32 cellular contexts compared by ENCODE assay signal in genomic region chr17:73320601-73321264, GRCh38. TPM values are rescaled to one million over a fixed set of nuclear protein-coding genes. Genes with fewer than 3 reads are reported as not detected.
A peak's percentile ranks its signal among the peaks of the same experiment; 100 is the strongest.
DNase-seq lines count a peak whose midpoint lies in the region; ATAC-seq and TF ChIP-seq lines count a peak whose summit lies in the region.
"Had no signal": no experiment of that assay in that cellular context is flagged by ENCODE, and none has a peak within 500 bp of the region (broad histone marks: within the 10 kb centered on the region; RNA-seq: fewer than 3 reads in every experiment).

No MANE protein-coding gene starts in this region.

- H3K27me3 ChIP-seq in aorta (ENCODE audit: control insufficient read depth in 1 of 2, insufficient read depth in 2 of 2, low read length in 1 of 2): no peaks in the 10 kb centered on the region
- H3K27me3 ChIP-seq: ascending aorta, dorsolateral prefrontal cortex, pancreas had no signal

- POLR2A ChIA-PET in HEK293 (lab: Yijun Ruan, JAX): no interaction called here

- no peaks in the 10 kb centered on the region for H3K36me3 Mint-ChIP-seq in brain
- H3K36me3 Mint-ChIP-seq in mesothelial cell of epicardium: no peaks in the 10 kb centered on the region
- H3K36me3 Mint-ChIP-seq: activated CD4-positive, alpha-beta memory T cell treated with anti-CD3 and anti-CD28 coated beads for 36 hours; activated naive CD4-positive, alpha-beta T cell treated with anti-CD3 and anti-CD28 coated beads, Interleukin-2, amount 50 U/mL, for 24 hours; type B pancreatic cell had no signal

- H3K27me3 Mint-ChIP-seq in brain: peaks cover 9% of the 10 kb centered on the region
- no peaks in the 10 kb centered on the region for H3K27me3 Mint-ChIP-seq in mesothelial cell of epicardium (ENCODE audit: low read depth)
- H3K27me3 Mint-ChIP-seq: activated naive CD4-positive, alpha-beta T cell treated with anti-CD3 and anti-CD28 coated beads, Interleukin-2, amount 50 U/mL, for 24 hours had no signal

- DNase-seq in NCI-H69 (lab: John Stamatoyannopoulos, UW): peak; percentile 78
- DNase-seq in mesothelial cell of epicardium (ENCODE audit: low spot score in 2 of 2, unreplicated experiment in 2 of 2): no peak
- DNase-seq in aorta: no peak
- no peak for DNase-seq in SIG-M5 (lab: John Stamatoyannopoulos, UW)
- DNase-seq: activated CD4-positive, alpha-beta memory T cell treated with anti-CD3 and anti-CD28 coated beads for 36 hours; activated CD8-positive, alpha-beta memory T cell treated with anti-CD3 and anti-CD28 coated beads, Interleukin-2, amount 50 U/mL, for 4 hours; DND-41; dorsolateral prefrontal cortex; glutamatergic neuron; lower lobe of right lung; NCI-H1436; NCI-H510A; nephron progenitor cell; NK-92 treated with Interleukin-12 subunit alpha and Interleukin-12 subunit beta, amount 100 ng/mL, for 24 hours; pancreas; PC-9; spleen; stimulated activated CD4-positive, alpha-beta T cell treated with anti-CD3 and anti-CD28 coated beads, Interleukin-4, amount 100 ng/mL, for 1 hour; substantia nigra; T-helper 1 cell had no signal

- H3K4me1 ChIP-seq in HEK293 (ENCODE audit: control insufficient read depth, insufficient read depth, low read length) (no peaks in the 10 kb centered on the region), aorta (ENCODE audit: control insufficient read depth in 1 of 2, insufficient read depth in 2 of 2, low read length in 2 of 2) (no peaks in the 10 kb centered on the region)
- H3K4me1 ChIP-seq: ascending aorta, lower lobe of right lung had no signal

- H3K9me3 Mint-ChIP-seq in brain (peaks cover 0 to 7% (median 3%) of the 10 kb centered on the region in 5 experiments), mesothelial cell of epicardium (no peaks in the 10 kb centered on the region)
- H3K9me3 Mint-ChIP-seq: activated naive CD4-positive, alpha-beta T cell treated with anti-CD3 and anti-CD28 coated beads, Interleukin-2, amount 50 U/mL, for 24 hours; central memory CD8-positive, alpha-beta T cell; nephron progenitor cell; type B pancreatic cell had no signal

- no peak for TF ChIP-seq CTCF in HEK293 (tag by site-specific recombination; IDR thresholded peaks at IDR 0.05)
- no peak for TF ChIP-seq CTCF in brain (conservative IDR thresholded peaks at IDR 0.05)
- no peak for TF ChIP-seq CTCF in mesothelial cell of epicardium (IDR thresholded peaks at IDR 0.05; ENCODE audit: unreplicated experiment)

- CTCF ChIA-PET in HEK293 (lab: Yijun Ruan, JAX): interaction anchor here (0.5 to 1.3 kb wide), 6 partner anchors 10 to 764 kb away, joined by 3 to 4 read pairs (median 3); no protein-coding TSS in a partner anchor

- H3K4me3 Mint-ChIP-seq in brain (peak overlapping the region in 2 of 5 experiments; percentile 19 to 31), mesothelial cell of epicardium (no peak overlapping the region)
- H3K4me3 Mint-ChIP-seq: activated CD4-positive, alpha-beta memory T cell treated with anti-CD3 and anti-CD28 coated beads for 36 hours; activated naive CD4-positive, alpha-beta T cell treated with anti-CD3 and anti-CD28 coated beads, Interleukin-2, amount 50 U/mL, for 24 hours; central memory CD8-positive, alpha-beta T cell; nephron progenitor cell; type B pancreatic cell had no signal

- H3K4me1 Mint-ChIP-seq in brain (peaks cover 72% of the 10 kb centered on the region), mesothelial cell of epicardium (peaks cover 72% of the 10 kb centered on the region)
- H3K4me1 Mint-ChIP-seq: activated naive CD4-positive, alpha-beta T cell treated with anti-CD3 and anti-CD28 coated beads, Interleukin-2, amount 50 U/mL, for 24 hours; central memory CD8-positive, alpha-beta T cell had no signal

- no peak for ATAC-seq in aorta (ENCODE audit: low FRiP score)
- ATAC-seq in HG02588 (IDR thresholded peaks at IDR 0.05; ENCODE audit: unreplicated experiment): no peak
- ATAC-seq: activated CD4-positive, CD25-positive, alpha-beta regulatory T cell treated with anti-CD3 and anti-CD28 coated beads, Interleukin-2, amount 50 U/mL, for 24 hours; HCT116; lower lobe of right lung had no signal

- H3K9me3 ChIP-seq in HEK293 (ENCODE audit: control insufficient read depth, insufficient read depth, low read depth, low read length) (no peaks in the 10 kb centered on the region), aorta (ENCODE audit: control insufficient read depth, low read length) (peaks cover 2% of the 10 kb centered on the region)
- H3K9me3 ChIP-seq: ascending aorta, lower lobe of right lung, pancreas had no signal

- no peak overlapping the region for H3K27ac ChIP-seq in HEK293 (ENCODE audit: extremely low read depth, low read depth, low read length)
- no peak overlapping the region for H3K27ac ChIP-seq in aorta (ENCODE audit: low read depth in 1 of 2, low read length in 2 of 2)
- H3K27ac ChIP-seq: ascending aorta, C4-2B, dorsolateral prefrontal cortex, lower lobe of right lung, pancreas, PC-9, spleen had no signal

- no peak overlapping the region for H3K4me3 ChIP-seq in HEK293 (ENCODE audit: low read depth, low read length)
- no peak overlapping the region for H3K4me3 ChIP-seq in aorta (ENCODE audit: low read length in 2 of 2)
- H3K4me3 ChIP-seq: ascending aorta, dorsolateral prefrontal cortex, lower lobe of right lung, pancreas, PC-9, spleen had no signal

- WGBS in aorta, 2 donors: 82 to 84% methylated on average over 6 of the region's 6 CpGs

- H3K36me3 ChIP-seq in HEK293 (ENCODE audit: control insufficient read depth in 2 of 2, insufficient read depth in 1 of 2, low read length in 2 of 2) (no peaks in the 10 kb centered on the region), aorta (ENCODE audit: control insufficient read depth in 1 of 2, insufficient read depth in 2 of 2, low read length in 1 of 2) (no peaks in the 10 kb centered on the region)
- H3K36me3 ChIP-seq: ascending aorta, lower lobe of right lung, pancreas, spleen had no signal

- H3K27ac Mint-ChIP-seq in brain (peak overlapping the region in 4 of 5 experiments; percentile 27 to 92 (median 78)), mesothelial cell of epicardium (peak overlapping the region; percentile 84)
- H3K27ac Mint-ChIP-seq: activated CD4-positive, alpha-beta memory T cell treated with anti-CD3 and anti-CD28 coated beads for 36 hours; activated naive CD4-positive, alpha-beta T cell treated with anti-CD3 and anti-CD28 coated beads, Interleukin-2, amount 50 U/mL, for 24 hours; nephron progenitor cell; type B pancreatic cell had no signal

- intact Hi-C loops in aorta (cut with DNase I): no loop called here

TF ChIP-seq in HEK293, 187 proteins besides CTCF, POLR2A, EP300 and RAD21:
- TF ChIP-seq ZNF239 (tag by site-specific recombination; IDR thresholded peaks at IDR 0.05) (no peak), PRDM1 (tag by site-specific recombination; IDR thresholded peaks at IDR 0.05) (0 out of 2 replicates have a peak, but pooled peaks have one; percentile 14)

RNA-seq across cellular contexts. Expression of gene CDC42EP4, which starts 8.9 kb away (rescaled TPM):
- polyA plus RNA-seq in brain (ENCODE audit: insufficient read depth, low read depth, low replicate concordance) (110 TPM), aorta (10 to 100 TPM; 23.6 to 23.8 TPM)
- total RNA-seq in mesothelial cell of epicardium (68.4 to 71.3 TPM (median 70.3 TPM) in 3 replicates), aorta (10 to 100 TPM; 62.8 to 73.7 TPM)

RNA-seq across cellular contexts. Expression of gene CPSF4L, which starts 59.1 kb away (rescaled TPM):
- polyA plus RNA-seq in brain (ENCODE audit: insufficient read depth, low read depth, low replicate concordance) (not detected), aorta (not detected)
- total RNA-seq in mesothelial cell of epicardium (0.40 TPM in 1 of 3 replicates, not detected in the others), aorta (under 1 TPM in 1 of 2 donors, not detected in 1; 0.81 TPM)
- total RNA-seq: activated CD4-positive, alpha-beta memory T cell treated with anti-CD3 and anti-CD28 coated beads for 36 hours; ascending aorta; lower lobe of right lung; mucosa of gallbladder; spleen had no signal
- polyA plus RNA-seq: keratinocyte, pancreas, spleen had no signal
